5 cellular contexts compared by ENCODE assay signal in genomic region chr5:32465076-32465475, GRCh38.
TF ChIP-seq lines count a peak whose summit lies in the region.

No MANE protein-coding gene starts in this region.

TF ChIP-seq in SK-N-SH, 30 proteins besides CTCF, POLR2A, EP300 and RAD21:
- TF ChIP-seq RFX5 (IDR thresholded peaks at IDR 0.05; ENCODE audit: low read length): no peak
- TF ChIP-seq GATA2 (CRISPR knock-in tag; IDR thresholded peaks at IDR 0.05): no peak
- no peak for TF ChIP-seq GABPA (IDR thresholded peaks at IDR 0.05; ENCODE audit: low read depth)
- TF ChIP-seq ELF1 (IDR thresholded peaks at IDR 0.05): no peak
- no peak for TF ChIP-seq REST (IDR thresholded peaks at IDR 0.05; ENCODE audit: low read depth, low read length)
- TF ChIP-seq FOXJ3 (CRISPR knock-in tag; IDR thresholded peaks at IDR 0.05): no peak
- no peak for TF ChIP-seq MXI1 (IDR thresholded peaks at IDR 0.05; ENCODE audit: low read depth, low read length)
- no peak for TF ChIP-seq NFIC (IDR thresholded peaks at IDR 0.05; ENCODE audit: borderline replicate concordance)

TF ChIP-seq in SK-N-SH treated with all-trans-retinoic acid at 6 μM for 48 hours, 23 proteins besides CTCF, POLR2A, EP300 and RAD21:
- TF ChIP-seq ZC3H10 (CRISPR knock-in tag; IDR thresholded peaks at IDR 0.05) (no peak), SNAI2 (CRISPR knock-in tag; IDR thresholded peaks at IDR 0.05) (no peak), RARB (CRISPR knock-in tag; IDR thresholded peaks at IDR 0.05) (no peak), POU6F1 (CRISPR knock-in tag; IDR thresholded peaks at IDR 0.05; ENCODE audit: borderline replicate concordance, low read depth) (no peak), PPARA (CRISPR knock-in tag; IDR thresholded peaks at IDR 0.05; ENCODE audit: borderline replicate concordance) (no peak)
TF ChIP-seq in SK-N-SH treated with all-trans-retinoic acid at 6 μM for 48 hours: peak in this region for 0.

TF ChIP-seq in HCT116, 20 proteins besides CTCF, POLR2A, EP300 and RAD21 (continues in another document):
- TF ChIP-seq EZH2 (IDR thresholded peaks at IDR 0.05) (no peak), REST (IDR thresholded peaks at IDR 0.05; ENCODE audit: low read depth) (no peak), TCF7L2 (IDR thresholded peaks at IDR 0.05; ENCODE audit: borderline replicate concordance, extremely low read depth, insufficient read depth, insufficient read length) (no peak), CBX3 (IDR thresholded peaks at IDR 0.05; ENCODE audit: low read depth) (no peak), POLR2AphosphoS5 (IDR thresholded peaks at IDR 0.05; ENCODE audit: low read depth, low read length) (no peak), SRF (IDR thresholded peaks at IDR 0.05; ENCODE audit: low read depth) (no peak), ZFX (IDR thresholded peaks at IDR 0.05) (no peak), CEBPB (IDR thresholded peaks at IDR 0.05; ENCODE audit: low read depth) (no peak), FOSL1 (IDR thresholded peaks at IDR 0.05; ENCODE audit: low read depth) (no peak), SP1 (IDR thresholded peaks at IDR 0.05; ENCODE audit: low read depth) (no peak), YY1 (IDR thresholded peaks at IDR 0.05; ENCODE audit: extremely low read depth, insufficient replicate concordance, low read depth, low read length) (no peak), ELF1 (IDR thresholded peaks at IDR 0.05; ENCODE audit: borderline replicate concordance, low read depth) (no peak), MAX (IDR thresholded peaks at IDR 0.05) (no peak), ZBTB33 (IDR thresholded peaks at IDR 0.05; ENCODE audit: extremely low read depth, insufficient replicate concordance, low read length) (no peak)

TF ChIP-seq in GM12878, 131 proteins besides CTCF, POLR2A, EP300 and RAD21:
- no peak for TF ChIP-seq SPI1 (IDR thresholded peaks at IDR 0.05; ENCODE audit: borderline replicate concordance, insufficient read depth, low read depth, low read length)
- TF ChIP-seq HDAC2 (IDR thresholded peaks at IDR 0.05): no peak
- TF ChIP-seq ZNF24 (IDR thresholded peaks at IDR 0.05): no peak
TF ChIP-seq in GM12878: peak in this region for 0.

TF ChIP-seq in WTC11, 78 proteins besides CTCF, POLR2A, EP300 and RAD21:
- TF ChIP-seq ERG (CRISPR knock-in tag; IDR thresholded peaks at IDR 0.05): no peak
- no peak for TF ChIP-seq ZNF219 (CRISPR knock-in tag; IDR thresholded peaks at IDR 0.05; ENCODE audit: borderline replicate concordance)
- no peak for TF ChIP-seq ZNF138 (CRISPR knock-in tag; conservative IDR thresholded peaks at IDR 0.05)
- no peak for TF ChIP-seq AFF4 (CRISPR knock-in tag; IDR thresholded peaks at IDR 0.05; ENCODE audit: borderline replicate concordance)
- TF ChIP-seq ZNF232 (CRISPR knock-in tag; IDR thresholded peaks at IDR 0.05): no peak
- TF ChIP-seq RORB (CRISPR knock-in tag; IDR thresholded peaks at IDR 0.05): no peak
- no peak for TF ChIP-seq CBFB (CRISPR knock-in tag; IDR thresholded peaks at IDR 0.05; ENCODE audit: low read depth)
- no peak for TF ChIP-seq MLX (CRISPR knock-in tag; IDR thresholded peaks at IDR 0.05)
- no peak for TF ChIP-seq NR2C2 (CRISPR knock-in tag; IDR thresholded peaks at IDR 0.05)
- no peak for TF ChIP-seq GRHL2 (CRISPR knock-in tag; IDR thresholded peaks at IDR 0.05; ENCODE audit: insufficient replicate concordance, severe bottlenecking)
- TF ChIP-seq ZNF317 (CRISPR knock-in tag; IDR thresholded peaks at IDR 0.05; ENCODE audit: borderline replicate concordance, low read depth): no peak
- TF ChIP-seq ATF1 (CRISPR knock-in tag; IDR thresholded peaks at IDR 0.05): no peak
- no peak for TF ChIP-seq ATF2 (CRISPR knock-in tag; IDR thresholded peaks at IDR 0.05; ENCODE audit: borderline replicate concordance, low read depth)
- no peak for TF ChIP-seq ZBTB21 (CRISPR knock-in tag; IDR thresholded peaks at IDR 0.05; ENCODE audit: borderline replicate concordance)
- no peak for TF ChIP-seq E2F4 (CRISPR knock-in tag; IDR thresholded peaks at IDR 0.05; ENCODE audit: borderline replicate concordance, low read depth)
- no peak for TF ChIP-seq ARID4B (CRISPR knock-in tag; IDR thresholded peaks at IDR 0.05; ENCODE audit: borderline replicate concordance)
